8 cellular contexts compared by ENCODE assay signal in genomic region chr12:117968084-117968789, GRCh38. TPM values are rescaled to one million over a fixed set of nuclear protein-coding genes. Genes with fewer than 3 reads are reported as not detected.
A peak's percentile ranks its signal among the peaks of the same experiment; 100 is the strongest.
DNase-seq lines count a peak whose midpoint lies in the region; ATAC-seq and TF ChIP-seq lines count a peak whose summit lies in the region.

No MANE protein-coding gene starts in this region.

- H3K27me3 ChIP-seq in WERI-Rb-1 (ENCODE audit: insufficient read depth, low read depth, severe bottlenecking) (peaks cover 4% of the 10 kb centered on the region), aorta (ENCODE audit: control insufficient read depth in 1 of 2, insufficient read depth in 2 of 2, low read length in 1 of 2) (peaks cover 0 to 3% of the 10 kb centered on the region in 2 donors)

- peak overlapping the region; percentile 75 for H3K4me3 Mint-ChIP-seq in activated CD4-positive, alpha-beta T cell treated with anti-CD3 and anti-CD28 coated beads, Interleukin-2, amount 10 ng/mL, durations not matched to agents 7 days and 5 days
- H3K4me3 Mint-ChIP-seq in stimulated activated naive CD8-positive, alpha-beta T cell treated with anti-CD3 and anti-CD28 coated beads, Interleukin-15, amount 100 ng/mL, for 72 hours: peak overlapping the region; percentile 76 to 78

- peaks cover 2% of the 10 kb centered on the region for H3K36me3 Mint-ChIP-seq in activated CD4-positive, alpha-beta T cell treated with anti-CD3 and anti-CD28 coated beads, Interleukin-2, amount 10 ng/mL, durations not matched to agents 7 days and 5 days (ENCODE audit: low read depth)

- no peaks in the 10 kb centered on the region for H3K36me3 ChIP-seq in WERI-Rb-1
- no peaks in the 10 kb centered on the region for H3K36me3 ChIP-seq in aorta (ENCODE audit: control insufficient read depth in 1 of 2, insufficient read depth in 2 of 2, low read length in 1 of 2)

- H3K4me3 ChIP-seq in WERI-Rb-1 (ENCODE audit: low read depth, low read length) (peak overlapping the region; percentile 54), iPS-11a (ENCODE audit: low read depth, low read length) (peak overlapping the region; percentile 68), aorta (ENCODE audit: low read length in 2 of 2) (no peak overlapping the region)

- intact Hi-C loops in aorta (cut with DNase I): no loop called here

- no peak for ATAC-seq in stimulated activated naive CD8-positive, alpha-beta T cell treated with anti-CD3 and anti-CD28 coated beads, Interleukin-15, amount 100 ng/mL, for 72 hours
- ATAC-seq in HG02885 (IDR thresholded peaks at IDR 0.05; ENCODE audit: poor library complexity, unreplicated experiment): no peak
- ATAC-seq in aorta (ENCODE audit: low FRiP score): no peak

- H3K9me3 ChIP-seq in WERI-Rb-1 (ENCODE audit: severe bottlenecking) (peaks cover 11% of the 10 kb centered on the region), aorta (ENCODE audit: control insufficient read depth, low read length) (peaks cover 6% of the 10 kb centered on the region)

- DNase-seq in activated CD4-positive, alpha-beta T cell treated with anti-CD3 and anti-CD28 coated beads, Interleukin-2, amount 10 ng/mL, durations not matched to agents 7 days and 5 days: no peak
- no peak for DNase-seq in activated CD4-positive, alpha-beta T cell treated with anti-CD3 and anti-CD28 coated beads, Interleukin-2, amount 50 U/mL, for 48 hours
- DNase-seq in WERI-Rb-1: no peak
- no peak for DNase-seq in stimulated activated naive CD8-positive, alpha-beta T cell treated with anti-CD3 and anti-CD28 coated beads, Interleukin-15, amount 100 ng/mL, for 72 hours
- no peak for DNase-seq in foreskin melanocyte
- no peak for DNase-seq in aorta

- POLR2A ChIA-PET in activated CD4-positive, alpha-beta T cell treated with anti-CD3 and anti-CD28 coated beads, Interleukin-2, amount 10 ng/mL, durations not matched to agents 7 days and 5 days (lab: Charles Lee): no interaction called here

- no peak overlapping the region for H3K27ac Mint-ChIP-seq in activated CD4-positive, alpha-beta T cell treated with anti-CD3 and anti-CD28 coated beads, Interleukin-2, amount 10 ng/mL, durations not matched to agents 7 days and 5 days
- no peak overlapping the region for H3K27ac Mint-ChIP-seq in stimulated activated naive CD8-positive, alpha-beta T cell treated with anti-CD3 and anti-CD28 coated beads, Interleukin-15, amount 100 ng/mL, for 72 hours

- CTCF ChIA-PET in activated CD4-positive, alpha-beta T cell treated with anti-CD3 and anti-CD28 coated beads, Interleukin-2, amount 10 ng/mL, durations not matched to agents 7 days and 5 days (lab: Charles Lee): no interaction called here

- WGBS in aorta, 2 donors: 2 to 5% methylated on average over 12 of the region's 12 CpGs

- no peaks in the 10 kb centered on the region for H3K4me1 ChIP-seq in aorta (ENCODE audit: control insufficient read depth in 1 of 2, insufficient read depth in 2 of 2, low read length in 2 of 2)

- peaks cover 63% of the 10 kb centered on the region for H3K27me3 Mint-ChIP-seq in activated CD4-positive, alpha-beta T cell treated with anti-CD3 and anti-CD28 coated beads, Interleukin-2, amount 10 ng/mL, durations not matched to agents 7 days and 5 days
- peaks cover 85% of the 10 kb centered on the region for H3K27me3 Mint-ChIP-seq in stimulated activated naive CD8-positive, alpha-beta T cell treated with anti-CD3 and anti-CD28 coated beads, Interleukin-15, amount 100 ng/mL, for 72 hours

- peaks cover 7% of the 10 kb centered on the region for H3K9me3 Mint-ChIP-seq in activated CD4-positive, alpha-beta T cell treated with anti-CD3 and anti-CD28 coated beads, Interleukin-2, amount 10 ng/mL, durations not matched to agents 7 days and 5 days
- peaks cover 12 to 23% of the 10 kb centered on the region in 2 donors for H3K9me3 Mint-ChIP-seq in stimulated activated naive CD8-positive, alpha-beta T cell treated with anti-CD3 and anti-CD28 coated beads, Interleukin-15, amount 100 ng/mL, for 72 hours

- peak overlapping the region; percentile 59 for H3K27ac ChIP-seq in WERI-Rb-1
- H3K27ac ChIP-seq in aorta (ENCODE audit: low read depth in 1 of 2, low read length in 2 of 2): no peak overlapping the region

- H3K4me1 Mint-ChIP-seq in activated CD4-positive, alpha-beta T cell treated with anti-CD3 and anti-CD28 coated beads, Interleukin-2, amount 10 ng/mL, durations not matched to agents 7 days and 5 days: peaks cover 6% of the 10 kb centered on the region
- H3K4me1 Mint-ChIP-seq in stimulated activated naive CD8-positive, alpha-beta T cell treated with anti-CD3 and anti-CD28 coated beads, Interleukin-15, amount 100 ng/mL, for 72 hours: peaks cover 24% of the 10 kb centered on the region

- TF ChIP-seq CTCF in WERI-Rb-1 (IDR thresholded peaks at IDR 0.05; ENCODE audit: low read depth, low read length): no peak

RNA-seq across cellular contexts. Expression of gene KSR2, which starts 0.6 kb away (rescaled TPM):
- total RNA-seq in activated CD4-positive, alpha-beta T cell treated with anti-CD3 and anti-CD28 coated beads, Interleukin-2, amount 10 ng/mL, durations not matched to agents 7 days and 5 days: under 1 TPM; 0.04 to 0.15 TPM
- not detected for total RNA-seq in aorta
- not detected for polyA plus RNA-seq in aorta

RNA-seq across cellular contexts. Expression of gene RFC5, which starts 48.3 kb away (rescaled TPM):
- total RNA-seq in activated CD4-positive, alpha-beta T cell treated with anti-CD3 and anti-CD28 coated beads, Interleukin-2, amount 10 ng/mL, durations not matched to agents 7 days and 5 days: 10 to 100 TPM; 41.9 to 45.1 TPM
- 1 to 10 TPM; 5.7 to 8.1 TPM for total RNA-seq in aorta
- polyA plus RNA-seq in aorta: 10 to 100 TPM in 1 of 2 donors, 1 to 10 TPM in 1; 6.1 to 12.0 TPM

Comparison
In these comparisons a context has a peak if more than half of its experiments do, and no peak if none do; other contexts are left out.
1. H3K4me3 ChIP-seq: peak in WERI-Rb-1 (single experiment) and iPS-11a (single experiment); none in aorta (0 of 2).
2. RNA of gene RFC5, which starts 48.3 kb away (total RNA-seq): 41.9 to 45.1 TPM in activated CD4-positive, alpha-beta T cell treated with anti-CD3 and anti-CD28 coated beads, Interleukin-2, amount 10 ng/mL, durations not matched to agents 7 days and 5 days; 5.7 to 8.1 TPM in aorta; every median in the first group is over 4 times any median in the second.